ENCODE assay signal across 6 cellular contexts in genomic region chr17:28404812-28405570, GRCh38. TPM values are rescaled to one million over a fixed set of nuclear protein-coding genes. Genes with fewer than 3 reads are reported as not detected.
DNase-seq lines count a peak whose midpoint lies in the region; ATAC-seq and TF ChIP-seq lines count a peak whose summit lies in the region.

No MANE protein-coding gene starts in this region.

- H3K27me3 ChIP-seq in cardiac muscle cell (no peaks in the 10 kb centered on the region), right cardiac atrium (ENCODE audit: control insufficient read depth, insufficient read depth) (no peaks in the 10 kb centered on the region), vagina (no peaks in the 10 kb centered on the region)

- intact Hi-C loops in cardiac septum (cut with DNase I) (no loop called here), right cardiac atrium (cut with DNase I) (no loop called here), vagina (cut with DNase I) (no loop called here)

- 46% methylated on average over 33 of the region's 33 CpGs for WGBS in right cardiac atrium

- H3K27ac ChIP-seq in cardiac muscle cell (no peak overlapping the region), right cardiac atrium (ENCODE audit: low read length) (no peak overlapping the region), vagina (no peak overlapping the region)

- TF ChIP-seq CTCF in cardiac muscle cell (IDR thresholded peaks at IDR 0.05; ENCODE audit: low read depth, low read length) (no peak), vagina (IDR thresholded peaks at IDR 0.05) (no peak)

- H3K4me3 ChIP-seq in cardiac muscle cell (peak overlapping the region; percentile 46), right cardiac atrium (ENCODE audit: low read length) (peak overlapping the region; percentile 53), vagina (peak overlapping the region; percentile 79 to 81)

- ATAC-seq in right cardiac atrium (peak; percentile 21 to 25), HG03520 (IDR thresholded peaks at IDR 0.05; ENCODE audit: unreplicated experiment) (no peak)

- H3K4me1 ChIP-seq in cardiac muscle cell (ENCODE audit: low read depth) (no peaks in the 10 kb centered on the region), right cardiac atrium (ENCODE audit: control insufficient read depth, insufficient read depth, low read length) (no peaks in the 10 kb centered on the region), vagina (peaks cover 21% of the 10 kb centered on the region)

- no peak for DNase-seq in cardiac muscle cell (ENCODE audit: low read depth in 1 of 2, low spot score in 1 of 2)
- DNase-seq in cardiac septum (ENCODE audit: low spot score): no peak
- peak in 2 of 3 donors; percentile 57 to 59 for DNase-seq in right cardiac atrium
- no peak for DNase-seq in vagina (ENCODE audit: extremely low spot score in 2 of 2)
- DNase-seq in mesenteric fat pad (ENCODE audit: low spot score): no peak

- no peak for TF ChIP-seq POLR2A in vagina (IDR thresholded peaks at IDR 0.05)

- H3K36me3 ChIP-seq in cardiac muscle cell (no peaks in the 10 kb centered on the region), vagina (no peaks in the 10 kb centered on the region)

- H3K9me3 ChIP-seq in cardiac muscle cell (ENCODE audit: low read depth) (no peaks in the 10 kb centered on the region), right cardiac atrium (ENCODE audit: control insufficient read depth, low read length) (no peaks in the 10 kb centered on the region), vagina (no peaks in the 10 kb centered on the region)

RNA-seq across cellular contexts. Expression of gene SLC46A1, which starts 1.0 kb away (rescaled TPM):
- total RNA-seq in cardiac muscle cell: 10.5 and 11.6 TPM in 2 replicates
- 5.6 and 8.4 TPM in 2 replicates for polyA plus RNA-seq in cardiac muscle cell
- 2.7 TPM for total RNA-seq in cardiac septum
- 1 to 10 TPM; 5.3 to 9.2 (median 7.6) TPM for total RNA-seq in right cardiac atrium
- polyA plus RNA-seq in right cardiac atrium: 3.0 TPM
- total RNA-seq in vagina: 13.8 TPM
- total RNA-seq in mesenteric fat pad: 13.0 TPM

RNA-seq across cellular contexts. Expression of gene SARM1, which starts 33.5 kb away (rescaled TPM):
- total RNA-seq in cardiac muscle cell (11.5 and 13.4 TPM in 2 replicates), cardiac septum (10.4 TPM), right cardiac atrium (1 to 10 TPM; 5.8 to 8.9 (median 7.1) TPM), vagina (10.1 TPM), mesenteric fat pad (10.7 TPM)
- polyA plus RNA-seq in cardiac muscle cell (5.5 and 8.9 TPM in 2 replicates), right cardiac atrium (4.0 TPM)

RNA-seq across cellular contexts. Expression of gene VTN, which starts 34.9 kb away (rescaled TPM):
- total RNA-seq in cardiac muscle cell: 4.3 and 5.2 TPM in 2 replicates
- 3.4 and 5.6 TPM in 2 replicates for polyA plus RNA-seq in cardiac muscle cell
- total RNA-seq in cardiac septum: 48.2 TPM
- 10 to 100 TPM in 1 of 4 donors, 1 to 10 TPM in 3; 3.8 to 10.5 (median 4.1) TPM for total RNA-seq in right cardiac atrium
- 3.8 TPM for polyA plus RNA-seq in right cardiac atrium
- 2.7 TPM for total RNA-seq in vagina
- 2.1 TPM for total RNA-seq in mesenteric fat pad

RNA-seq across cellular contexts. Expression of gene SEBOX, which starts 40.0 kb away (rescaled TPM):
- total RNA-seq in cardiac muscle cell (not detected in 2 replicates), cardiac septum (not detected), right cardiac atrium (not detected), vagina (not detected), mesenteric fat pad (not detected)
- polyA plus RNA-seq in cardiac muscle cell (0.44 TPM in 1 of 2 replicates, not detected in the other), right cardiac atrium (not detected)

RNA-seq across cellular contexts. Expression of gene POLDIP2, which starts 47.7 kb away (rescaled TPM):
- total RNA-seq in cardiac muscle cell (124 and 164 TPM in 2 replicates), cardiac septum (127 TPM), right cardiac atrium (10 to 100 TPM; 97.1 to 99.8 (median 98.6) TPM), vagina (45.9 TPM), mesenteric fat pad (79.3 TPM)
- polyA plus RNA-seq in cardiac muscle cell (141 and 147 TPM in 2 replicates), right cardiac atrium (95.6 TPM)

Comparison
In these comparisons a context has a peak if more than half of its experiments do, and no peak if none do; other contexts are left out.
1. DNase-seq: peak in right cardiac atrium (2 of 3); none in cardiac muscle cell (0 of 2), cardiac septum (single experiment), vagina (0 of 2) and mesenteric fat pad (single experiment).
2. Peak in every context shown above with its lines, with median percentiles within 50 percentile points of each other: H3K4me3 ChIP-seq.